8 cellular contexts compared by ENCODE assay signal in the genomic region with DNA sequence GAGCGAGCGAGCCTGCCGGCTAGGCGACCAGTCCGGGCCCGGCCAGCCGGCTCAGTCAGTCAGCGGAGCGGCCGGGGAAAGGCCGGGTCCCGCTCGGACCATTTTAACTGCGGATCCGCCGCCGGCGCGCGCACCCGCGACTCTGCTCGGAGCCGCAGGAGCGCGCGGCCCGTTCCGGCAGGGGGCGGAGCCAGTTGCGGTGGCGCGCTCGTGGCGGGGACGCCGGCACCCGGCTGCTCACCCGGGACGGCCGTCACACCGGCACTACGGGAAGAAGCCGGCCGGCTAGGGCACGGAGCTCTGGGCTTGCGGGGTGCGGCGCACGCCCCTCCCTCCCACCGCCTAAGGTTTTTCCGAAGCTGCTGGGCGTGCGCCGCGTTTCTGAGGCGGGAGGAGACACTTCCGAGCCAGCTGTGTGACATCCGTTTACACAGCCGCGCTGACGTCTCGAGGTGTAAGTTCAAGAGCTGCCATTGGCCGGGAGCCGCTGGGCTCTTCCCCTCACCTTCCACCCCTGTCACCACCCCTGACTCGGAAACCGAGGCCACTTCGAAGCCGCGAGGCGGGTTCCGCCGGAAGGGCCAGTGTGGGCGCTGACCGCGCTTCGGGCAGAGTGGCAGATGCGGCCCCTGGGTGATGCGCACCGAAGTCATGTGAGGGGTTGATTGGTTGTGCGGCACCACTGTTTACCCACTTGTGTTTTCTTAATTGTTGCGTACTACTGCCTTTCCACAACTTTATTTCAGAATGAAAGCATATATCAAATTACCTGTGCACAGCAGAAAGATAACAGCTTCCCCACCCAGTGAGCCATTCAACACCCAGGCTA. TPM values are rescaled to one million over a fixed set of nuclear protein-coding genes. Genes with fewer than 3 reads are reported as not detected.
A peak's percentile ranks its signal among the peaks of the same experiment; 100 is the strongest.
DNase-seq lines count a peak whose midpoint lies in the region; TF ChIP-seq lines count a peak whose summit lies in the region.

A gene (minus strand): TSS at position 144 of the 829 bp plus-strand sequence.

- TF ChIP-seq CTCF in foreskin fibroblast (IDR thresholded peaks at IDR 0.05; ENCODE audit: low read depth, low read length) (no peak), neural crest cell (conservative IDR thresholded peaks at IDR 0.05) (no peak)

- H3K4me3 ChIP-seq in H7 (ENCODE audit: insufficient read depth, low read depth, low read length) (peak within 1 kb of the TSS; percentile 91), foreskin fibroblast (ENCODE audit: low read depth in 1 of 2, low read length in 2 of 2) (peak within 1 kb of the TSS; percentile 65 to 82)

- H3K4me1 Mint-ChIP-seq in neural crest cell, result peaks cover 37% of the 10 kb centered on the region

- peak within 1 kb of the TSS; percentile 96 for H3K27ac Mint-ChIP-seq in neural crest cell (ENCODE audit: unreplicated experiment)

- H3K9me3 Mint-ChIP-seq in neural crest cell, result no peaks in the 10 kb centered on the region

- peak within 1 kb of the TSS; percentile 97 for H3K4me3 Mint-ChIP-seq in neural crest cell

- no peaks in the 10 kb centered on the region for H3K27me3 Mint-ChIP-seq in neural crest cell (ENCODE audit: low read depth)

- DNase-seq in ELR (ENCODE audit: low read depth) (peak; percentile 95), H7 (peak; percentile 86), M059J (ENCODE audit: low read depth) (peak; percentile 94), SIG-M5 (lab: John Stamatoyannopoulos, UW) (peak; percentile 45), activated gamma-delta T cell treated with Interleukin-2 at 50 U/mL for 16 hours (peak; percentile 85), foreskin fibroblast (peak; percentile 90 to 95), neural crest cell (ENCODE audit: low read depth, low spot score) (peak; percentile 81), stromal cell of bone marrow (ENCODE audit: low read depth) (peak; percentile 88)

- H3K27me3 ChIP-seq in H7 (ENCODE audit: control insufficient read depth, insufficient read depth, low read length), result no peaks in the 10 kb centered on the region

- H3K36me3 ChIP-seq in H7 (replicated peaks; ENCODE audit: control insufficient read depth, insufficient read depth, low read length), result no peaks in the 10 kb centered on the region

- H3K36me3 Mint-ChIP-seq in neural crest cell (ENCODE audit: low read depth), result peaks cover 10% of the 10 kb centered on the region

RNA-seq across cellular contexts. Expression of the gene that starts here (rescaled TPM):
- 5.5 and 8.8 TPM in 2 replicates for total RNA-seq in H7 (2014; rRNA removed; shearing (Covaris generic))
- 9.2 and 15.9 TPM in 2 replicates for total RNA-seq in M059J (2014; rRNA removed; shearing (Covaris generic))
- total RNA-seq in neural crest cell, result 13.5 and 17.8 TPM in 2 replicates

Comparison
In these comparisons a context has a peak if more than half of its experiments do, and no peak if none do; other contexts are left out.
1. Peak in every context shown above with its lines: DNase-seq and H3K4me3 ChIP-seq.
2. DNase-seq: peak in every context shown above with its lines; median percentile 95 in ELR; 94 in M059J; 92 in foreskin fibroblast; 88 in stromal cell of bone marrow; 86 in H7; 85 in activated gamma-delta T cell treated with Interleukin-2 at 50 U/mL for 16 hours; 81 in neural crest cell; 45 in SIG-M5.